ENCODE assay signal across 18 cellular contexts in the genomic region with DNA sequence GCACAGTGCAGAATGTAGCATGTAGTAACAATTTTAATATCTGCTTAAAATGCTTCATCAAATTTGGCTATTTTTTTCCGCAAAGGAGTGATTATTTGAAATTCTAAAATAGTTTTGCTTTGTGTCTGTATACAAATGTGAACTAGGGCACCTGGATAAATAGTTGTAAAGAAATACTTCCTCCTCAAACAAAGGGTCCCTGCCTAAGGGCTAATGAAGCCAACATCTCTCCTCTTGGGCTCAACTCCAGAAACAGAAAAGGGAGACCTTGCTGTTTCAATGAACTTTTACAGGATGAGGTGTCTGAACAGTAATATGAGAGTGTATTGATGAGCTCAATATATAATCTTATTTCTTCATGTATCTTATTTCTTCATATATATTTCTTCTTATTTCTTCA.
"Had no signal": no experiment of that assay in that cellular context is flagged by ENCODE, and none has a peak within 500 bp of the region (broad histone marks: within the 10 kb centered on the region; RNA-seq: fewer than 3 reads in every experiment).

No MANE protein-coding gene starts in this region.

- DNase-seq: activated CD4-positive, alpha-beta T cell treated with anti-CD3 and anti-CD28 coated beads for 1 hour; activated CD4-positive, alpha-beta T cell treated with anti-CD3 and anti-CD28 coated beads, Interleukin-2, amount 10 ng/mL, durations not matched to agents 24 days and 14 days; activated CD4-positive, alpha-beta T cell treated with anti-CD3 and anti-CD28 coated beads, Interleukin-2, amount 50 U/mL, for 48 hours; activated gamma-delta T cell; activated naive CD4-positive, alpha-beta T cell treated with anti-CD3 and anti-CD28 coated beads for 36 hours; activated T-cell treated with anti-CD3 and anti-CD28 coated beads, Interleukin-2, amount 50 U/mL, for 4 hours; amygdala; brain microvascular endothelial cell; MG63; MV-4-11; NCI-H1092 treated with DMSO at 0.1 percent for 48 hours; NCI-H1417 treated with DMSO at 0.1 percent for 48 hours; NCI-H1930; NCI-H345; NCI-H510A; SHP77 treated with DMSO at 0.1 percent for 48 hours had no signal

- H3K9me3 ChIP-seq: MG63 had no signal

- H3K27ac ChIP-seq: brain microvascular endothelial cell, cardiac muscle cell had no signal

- H3K4me3 ChIP-seq: cardiac muscle cell, MG63 had no signal

- ATAC-seq: activated T-cell treated with anti-CD3 and anti-CD28 coated beads, Interleukin-2, amount 50 U/mL, for 4 hours; WTC11 had no signal

- H3K27me3 ChIP-seq: brain microvascular endothelial cell, cardiac muscle cell, MG63 had no signal

- H3K36me3 ChIP-seq: brain microvascular endothelial cell, cardiac muscle cell, MG63 had no signal
